ENCODE assay signal across 8 cellular contexts in genomic region chr17:64506576-64507417, GRCh38. TPM values are rescaled to one million over a fixed set of nuclear protein-coding genes. Genes with fewer than 3 reads are reported as not detected.
DNase-seq lines count a peak whose midpoint lies in the region; ATAC-seq, FAIRE-seq and TF ChIP-seq lines count a peak whose summit lies in the region.

TSS of gene CEP95 (plus strand) at chr17:64506977. CDS start at chr17:64507098, 121 bp downstream.

- peaks cover 19% of the 10 kb centered on the region for H3K4me1 ChIP-seq in astrocyte (ENCODE audit: insufficient read depth, low read length)
- peaks cover 13% of the 10 kb centered on the region for H3K4me1 ChIP-seq in hepatocyte (ENCODE audit: insufficient read depth)

- peaks cover 39% of the 10 kb centered on the region for H3K36me3 ChIP-seq in astrocyte (ENCODE audit: insufficient read depth, low read length)
- no peaks in the 10 kb centered on the region for H3K36me3 ChIP-seq in hepatocyte (replicated peaks; ENCODE audit: insufficient read depth, low read depth)

- H3K36me3 Mint-ChIP-seq in astrocyte (ENCODE audit: low read depth, unreplicated experiment) = peaks cover 20% of the 10 kb centered on the region

- H3K27me3 ChIP-seq in astrocyte (ENCODE audit: insufficient read depth, low read length) (no peaks in the 10 kb centered on the region), hepatocyte (no peaks in the 10 kb centered on the region)

- H3K4me3 ChIP-seq in astrocyte (ENCODE audit: insufficient read depth, low read depth, low read length) (peak within 1 kb of the TSS; percentile 100), hepatocyte (peak within 1 kb of the TSS; percentile 93)

- H3K9me2 ChIP-seq in hepatocyte (replicated peaks; ENCODE audit: insufficient read depth) = no peaks in the 10 kb centered on the region

- no peak for TF ChIP-seq CTCF in astrocyte (IDR thresholded peaks at IDR 0.05; ENCODE audit: insufficient read depth, low read depth, low read length)
- TF ChIP-seq CTCF in hepatocyte (IDR thresholded peaks at IDR 0.05; ENCODE audit: poor library complexity) = no peak

- peak within 1 kb of the TSS; percentile 100 for H3K9ac ChIP-seq in astrocyte (ENCODE audit: low read length)

- FAIRE-seq in astrocyte (lab: Jason Lieb, UNC) (no peak), HTR-8/SVneo (lab: Jason Lieb, UNC) (no peak)

- TF ChIP-seq POLR2A in GM18505 (IDR thresholded peaks at IDR 0.05; ENCODE audit: borderline replicate concordance, extremely low read depth, insufficient read depth, insufficient read length) = peak; percentile 82

- under 1% methylated on average over 72 of the region's 77 CpGs for WGBS in hepatocyte (ENCODE audit: low lambda C conversion rate, missing lambda C conversion rate)

- DNase-seq in NCI-H2029 treated with DMSO at 0.1 percent for 48 hours (lab: John Stamatoyannopoulos, UW) (peak; percentile 89), T-helper 22 cell (ENCODE audit: low read depth) (peak; percentile 93), astrocyte (ENCODE audit: low read depth) (peak; percentile 98), hepatocyte (ENCODE audit: low spot score) (peak; percentile 97), sciatic nerve (ENCODE audit: low spot score) (peak; percentile 98), HTR-8/SVneo (ENCODE audit: insufficient read length, low spot score) (no peak)

- H3K27me3 Mint-ChIP-seq in astrocyte (ENCODE audit: low read depth, unreplicated experiment) = no peaks in the 10 kb centered on the region

- peak within 1 kb of the TSS; percentile 99 for H3K27ac Mint-ChIP-seq in astrocyte (ENCODE audit: unreplicated experiment)

- peak within 1 kb of the TSS; percentile 93 for H3K4me2 ChIP-seq in astrocyte (ENCODE audit: low read length)
- peak within 1 kb of the TSS; percentile 74 for H3K4me2 ChIP-seq in hepatocyte

- no peaks in the 10 kb centered on the region for H3K9me3 Mint-ChIP-seq in astrocyte (ENCODE audit: unreplicated experiment)

- peaks cover 24% of the 10 kb centered on the region for H3K4me1 Mint-ChIP-seq in astrocyte (ENCODE audit: low read depth, unreplicated experiment)

- peak within 1 kb of the TSS; percentile 94 for H3K4me3 Mint-ChIP-seq in astrocyte (ENCODE audit: unreplicated experiment)

- H2AFZ ChIP-seq in astrocyte (ENCODE audit: low read depth, low read length) (peak within 1 kb of the TSS; percentile 67), hepatocyte (peak within 1 kb of the TSS; percentile 49)

- ATAC-seq in GM18505 (IDR thresholded peaks at IDR 0.05; ENCODE audit: unreplicated experiment) (peak; percentile 57), HG02970 (IDR thresholded peaks at IDR 0.05; ENCODE audit: low FRiP score, unreplicated experiment) (peak; percentile 58), sciatic nerve (peak; percentile 93)

- peaks cover 70% of the 10 kb centered on the region for H4K20me1 ChIP-seq in astrocyte (ENCODE audit: insufficient read depth, low read length)
- peaks cover 65% of the 10 kb centered on the region for H4K20me1 ChIP-seq in hepatocyte (ENCODE audit: insufficient read depth, poor library complexity, severe bottlenecking)

- H3K79me2 ChIP-seq in astrocyte (ENCODE audit: insufficient read depth, low read length) (peaks cover 84% of the 10 kb centered on the region), hepatocyte (peaks cover 75% of the 10 kb centered on the region)

- H3K27ac ChIP-seq in astrocyte (ENCODE audit: low read depth, low read length) (peak within 1 kb of the TSS; percentile 99), hepatocyte (peak within 1 kb of the TSS; percentile 100)

- intact Hi-C loops in sciatic nerve (cut with DNase I) = no loop called here

- H3K9me3 ChIP-seq in astrocyte (ENCODE audit: insufficient read depth, low read depth, low read length) (no peaks in the 10 kb centered on the region), hepatocyte (ENCODE audit: low read depth) (no peaks in the 10 kb centered on the region)

RNA-seq across cellular contexts. Expression of gene CEP95, which starts in this region (rescaled TPM):
- total RNA-seq in astrocyte = 29.7 and 35.2 TPM in 2 replicates
- 38.6 and 42.8 TPM in 2 replicates for total RNA-seq in hepatocyte
- polyA plus RNA-seq in hepatocyte = 25.8 and 29.3 TPM in 2 replicates
- 72.0 TPM for total RNA-seq in sciatic nerve
